In the genomic region with DNA sequence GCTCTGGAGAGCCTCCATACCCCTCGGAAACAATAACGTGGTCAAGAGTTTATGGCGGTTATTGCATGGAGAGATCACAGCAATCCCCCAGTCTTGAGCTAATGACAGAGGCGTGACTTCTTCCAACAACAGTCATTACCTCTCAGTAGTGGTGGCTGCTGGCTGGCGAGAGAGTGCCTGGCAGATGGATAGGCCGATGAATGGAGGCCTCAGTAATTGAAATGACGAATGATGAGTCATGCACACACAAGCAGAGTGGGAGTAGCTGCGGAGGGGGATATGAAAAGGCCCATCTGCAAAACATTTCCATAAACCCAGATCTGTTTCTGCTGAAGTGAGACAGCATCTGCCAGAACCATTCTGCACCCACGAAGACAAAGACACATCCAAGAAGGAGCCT, we compare ENCODE assay signal across 11 cellular contexts.
DNase-seq lines count a peak whose midpoint lies in the region.
"Had no signal": no experiment of that assay in that cellular context is flagged by ENCODE, and none has a peak within 500 bp of the region (broad histone marks: within the 10 kb centered on the region; RNA-seq: fewer than 3 reads in every experiment).

No MANE protein-coding gene starts in this region.

- no CpG with 5 or more reads among the region's 9 CpGs for WGBS in neuronal stem cell (ENCODE audit: extremely low coverage in 2 of 2, insufficient read length in 2 of 2, insufficient replicate concordance in 1 of 2), 2 donors

- H3K18ac ChIP-seq in neuronal stem cell (ENCODE audit: low read length), result no peak overlapping the region

- H3K27me3 ChIP-seq in neuronal stem cell (ENCODE audit: control insufficient read depth in 3 of 3, insufficient read depth in 3 of 3, low read depth in 1 of 3, low read length in 3 of 3), result no peaks in the 10 kb centered on the region
- H3K27me3 ChIP-seq: neutrophil had no signal

- no peak overlapping the region for H4K91ac ChIP-seq in neuronal stem cell (ENCODE audit: low read depth, low read length, poor library complexity)

- DNase-seq in DMS53 (lab: John Stamatoyannopoulos, UW) (peak; percentile 88), NCI-H446 treated with DMSO at 0.1 percent for 48 hours (lab: John Stamatoyannopoulos, UW) (peak; percentile 86), dermis microvascular lymphatic vessel endothelial cell (ENCODE audit: low read depth in 2 of 2) (peak; percentile 20 to 79), neuronal stem cell (ENCODE audit: low spot score) (no peak), cerebellar cortex (ENCODE audit: low spot score) (no peak), HPDE6-E6E7 (ENCODE audit: extremely low spot score) (no peak)
- DNase-seq in stimulated activated CD4-positive, alpha-beta T cell treated with anti-CD3 and anti-CD28 coated beads, Interleukin-4, amount 100 ng/mL, for 4 hours, result no peak
- no peak for DNase-seq in stimulated activated CD4-positive, alpha-beta T cell treated with anti-CD3 and anti-CD28 coated beads, Interleukin-4, amount 100 ng/mL, for 1 hour
- DNase-seq: activated CD4-positive, alpha-beta memory T cell treated with anti-CD3 and anti-CD28 coated beads for 36 hours; NCI-H1930 had no signal

- no peak overlapping the region for H3K14ac ChIP-seq in neuronal stem cell (ENCODE audit: low read length)

- peak overlapping the region; percentile 29 for H2AFZ ChIP-seq in neuronal stem cell (ENCODE audit: low read length)

- H2AK5ac ChIP-seq in neuronal stem cell (ENCODE audit: low read depth, low read length), result no peak overlapping the region

- no peak overlapping the region for H3K4me3 ChIP-seq in neuronal stem cell (ENCODE audit: low read length in 2 of 2)

- H3K4ac ChIP-seq in neuronal stem cell (ENCODE audit: low read length), result no peak overlapping the region

- no peak overlapping the region for H3K9ac ChIP-seq in neuronal stem cell (ENCODE audit: low read depth, low read length, poor library complexity)

- H2BK5ac ChIP-seq in neuronal stem cell (ENCODE audit: low read length), result no peak overlapping the region

- no peak overlapping the region for H4K8ac ChIP-seq in neuronal stem cell (ENCODE audit: low read depth, low read length)

- H2BK12ac ChIP-seq in neuronal stem cell (ENCODE audit: low read length), result no peak overlapping the region

- no peaks in the 10 kb centered on the region for H3K36me3 ChIP-seq in neuronal stem cell (replicated peaks in 1 of 2; ENCODE audit: control insufficient read depth in 2 of 2, insufficient read depth in 2 of 2, low read length in 2 of 2)
- H3K36me3 ChIP-seq: neutrophil had no signal

- H3K23ac ChIP-seq in neuronal stem cell (ENCODE audit: low read depth, low read length, poor library complexity), result no peak overlapping the region

- peaks cover 0 to 1% of the 10 kb centered on the region in 2 donors for H3K4me1 ChIP-seq in neuronal stem cell (ENCODE audit: control insufficient read depth in 2 of 2, insufficient read depth in 1 of 2, low read depth in 1 of 2, low read length in 2 of 2)

- no peak overlapping the region for H2BK15ac ChIP-seq in neuronal stem cell (ENCODE audit: low read length)

- no peaks in the 10 kb centered on the region for H3K9me3 ChIP-seq in neuronal stem cell (replicated peaks in 1 of 2; ENCODE audit: control insufficient read depth in 2 of 2, insufficient read depth in 1 of 2, low read depth in 1 of 2, low read length in 2 of 2)
- H3K9me3 ChIP-seq: neutrophil had no signal

- H3K27ac ChIP-seq in neuronal stem cell (replicated peaks; ENCODE audit: low read length), result no peak overlapping the region
- H3K27ac ChIP-seq: neutrophil had no signal

- H3K79me1 ChIP-seq in neuronal stem cell (ENCODE audit: low read depth, low read length), result no peaks in the 10 kb centered on the region

- no peak overlapping the region for H3K4me2 ChIP-seq in neuronal stem cell (ENCODE audit: insufficient read depth, low read length, poor library complexity, severe bottlenecking)

- no peak overlapping the region for H2BK120ac ChIP-seq in neuronal stem cell (ENCODE audit: low read depth, low read length)

Comparison
In these comparisons a context has a peak if more than half of its experiments do, and no peak if none do; other contexts are left out.
1. DNase-seq: peak in DMS53 (single experiment), NCI-H446 treated with DMSO at 0.1 percent for 48 hours (single experiment) and dermis microvascular lymphatic vessel endothelial cell (2 of 2); none in neuronal stem cell (single experiment), cerebellar cortex (single experiment), HPDE6-E6E7 (single experiment), stimulated activated CD4-positive, alpha-beta T cell treated with anti-CD3 and anti-CD28 coated beads, Interleukin-4, amount 100 ng/mL, for 4 hours (0 of 2) and stimulated activated CD4-positive, alpha-beta T cell treated with anti-CD3 and anti-CD28 coated beads, Interleukin-4, amount 100 ng/mL, for 1 hour (single experiment).